In the genomic region with DNA sequence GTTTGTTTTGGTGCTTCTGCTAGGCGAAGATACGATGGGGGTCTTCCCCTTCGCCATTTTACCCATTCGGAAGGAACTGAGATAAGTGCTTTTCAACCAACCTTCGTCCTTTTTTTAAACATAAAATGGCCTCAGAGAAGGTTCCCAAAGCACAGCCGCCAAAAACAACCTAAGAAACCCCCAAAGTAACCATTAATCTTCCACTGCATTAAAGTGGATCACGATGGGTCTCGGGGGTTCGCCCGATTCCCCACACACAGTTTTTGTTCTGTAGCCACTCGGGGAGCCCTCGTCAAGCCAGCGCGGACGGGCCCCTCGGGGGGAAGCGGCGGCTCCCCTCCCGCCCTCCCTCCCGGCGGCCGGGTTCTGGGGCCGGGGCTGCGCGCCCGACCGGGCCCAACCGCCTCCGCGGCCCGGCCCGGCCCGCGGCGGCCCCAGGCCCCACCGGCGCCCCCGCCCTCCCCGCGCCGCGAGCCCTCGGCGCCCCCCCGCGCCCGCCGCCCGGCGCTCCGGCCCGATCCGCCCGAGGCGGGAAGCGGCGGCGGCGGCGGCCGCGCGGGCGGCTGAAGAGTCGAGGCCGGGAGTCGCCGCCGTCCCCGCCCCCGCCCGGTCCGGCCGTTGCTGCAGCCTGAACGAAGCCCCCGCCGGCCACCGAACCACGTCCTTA, we compare ENCODE assay signal across 8 cellular contexts. TPM values are rescaled to one million over a fixed set of nuclear protein-coding genes. Genes with fewer than 3 reads are reported as not detected.
A peak's percentile ranks its signal among the peaks of the same experiment; 100 is the strongest.
DNase-seq lines count a peak whose midpoint lies in the region; ATAC-seq and TF ChIP-seq lines count a peak whose summit lies in the region.

No MANE protein-coding gene starts in this region.

- peaks cover 9% of the 10 kb centered on the region for H3K4me1 Mint-ChIP-seq in Caco-2 (ENCODE audit: low read depth, unreplicated experiment)
- H3K4me1 Mint-ChIP-seq in T-helper 2 cell treated with Interferon-gamma antibody and Interleukin-4, amounts not matched to agents 5 μg/mL and 100 μg/mL, for 36 hours (ENCODE audit: low read depth) = peaks cover 34% of the 10 kb centered on the region

- no peak for TF ChIP-seq CTCF in Caco-2 (IDR thresholded peaks at IDR 0.05; ENCODE audit: insufficient read depth in 1 of 2, low read depth in 1 of 2, low read length in 1 of 2, severe bottlenecking in 1 of 2, unreplicated experiment in 1 of 2)
- TF ChIP-seq CTCF in astrocyte of the spinal cord (IDR thresholded peaks at IDR 0.05; ENCODE audit: low read depth, low read length) = no peak

- intact Hi-C loops in Caco-2 (cut with micrococcal nuclease; ENCODE audit: unreplicated experiment) = loop anchor here (1.0 to 5.0 kb wide), 4 partner anchors 217 to 312 kb away; a partner anchor contains a TSS

- BruUV-seq in Caco-2 (replicated peaks; lab: Mats Ljungman, UMichigan) = no TSS peak

- H3K9me3 Mint-ChIP-seq in Caco-2 (ENCODE audit: unreplicated experiment) = no peaks in the 10 kb centered on the region
- H3K9me3 Mint-ChIP-seq in T-helper 2 cell treated with Interferon-gamma antibody and Interleukin-4, amounts not matched to agents 5 μg/mL and 100 μg/mL, for 36 hours = peaks cover 3% of the 10 kb centered on the region

- peak in 1 of 2 experiments; percentile 45 for DNase-seq in Caco-2
- DNase-seq in T-helper 2 cell treated with Interferon-gamma antibody and Interleukin-4, amounts not matched to agents 5 μg/mL and 100 μg/mL, for 36 hours (ENCODE audit: low spot score) = peak; percentile 44
- no peak for DNase-seq in astrocyte of the spinal cord (ENCODE audit: low read depth, low spot score)
- DNase-seq in SW 1271 (lab: John Stamatoyannopoulos, UW) = no peak

- H3K27ac ChIP-seq in iPS-18a (ENCODE audit: low read length) (peak overlapping the region; percentile 96), skin epidermis (peak overlapping the region; percentile 94 to 100 (median 98))

- POLR2A ChIA-PET in Caco-2 (lab: Charles Lee) = interaction anchor here (0.6 to 1.6 kb wide), 5 partner anchors 50 to 314 kb away, joined by 5 to 15 read pairs (median 5); a partner anchor contains a TSS

- H3K36me3 ChIP-seq in Caco-2 (ENCODE audit: control insufficient read depth, insufficient read depth, low read length) (no peaks in the 10 kb centered on the region; the same call in 1 of the 2 replicates), iPS-18a (ENCODE audit: control insufficient read depth, low read depth, low read length) (peaks cover 15% of the 10 kb centered on the region)

- peak overlapping the region; percentile 96 for H3K9ac ChIP-seq in iPS-18a (ENCODE audit: low read length)

- peak overlapping the region; percentile 77 for H3K4me3 ChIP-seq in Caco-2 (ENCODE audit: low read depth, low read length)
- H3K4me3 ChIP-seq in astrocyte of the spinal cord (ENCODE audit: low read depth, low read length) = peak overlapping the region; percentile 98
- H3K4me3 ChIP-seq in iPS-18a (ENCODE audit: low read length) = peak overlapping the region; percentile 95
- peak overlapping the region; percentile 49 to 84 (median 75) for H3K4me3 ChIP-seq in skin epidermis

- H3K4me1 ChIP-seq in Caco-2 = peaks cover 23% of the 10 kb centered on the region
- peaks cover 25% of the 10 kb centered on the region for H3K4me1 ChIP-seq in iPS-18a (ENCODE audit: control insufficient read depth, low read depth, low read length)

- peaks cover 3% of the 10 kb centered on the region for H3K27me3 Mint-ChIP-seq in Caco-2 (ENCODE audit: insufficient read depth, unreplicated experiment)
- H3K27me3 Mint-ChIP-seq in T-helper 2 cell treated with Interferon-gamma antibody and Interleukin-4, amounts not matched to agents 5 μg/mL and 100 μg/mL, for 36 hours (ENCODE audit: low read depth) = peaks cover 4% of the 10 kb centered on the region

- in situ Hi-C loops in astrocyte of the spinal cord (cut with HindIII; ENCODE audit: low sequenced_read_pairs) = no loop called here

- H3K36me3 Mint-ChIP-seq in Caco-2 (ENCODE audit: insufficient read depth, unreplicated experiment) = peaks cover 43% of the 10 kb centered on the region
- peaks cover 25% of the 10 kb centered on the region for H3K36me3 Mint-ChIP-seq in T-helper 2 cell treated with Interferon-gamma antibody and Interleukin-4, amounts not matched to agents 5 μg/mL and 100 μg/mL, for 36 hours (ENCODE audit: low read depth)

- peak overlapping the region; percentile 98 for H3K27ac Mint-ChIP-seq in Caco-2 (ENCODE audit: unreplicated experiment)
- peak overlapping the region; percentile 100 for H3K27ac Mint-ChIP-seq in T-helper 2 cell treated with Interferon-gamma antibody and Interleukin-4, amounts not matched to agents 5 μg/mL and 100 μg/mL, for 36 hours

- CTCF ChIA-PET in Caco-2 (lab: Charles Lee) = no interaction called here

- H3K4me3 Mint-ChIP-seq in Caco-2 (ENCODE audit: unreplicated experiment) = peak overlapping the region; percentile 97
- H3K4me3 Mint-ChIP-seq in T-helper 2 cell treated with Interferon-gamma antibody and Interleukin-4, amounts not matched to agents 5 μg/mL and 100 μg/mL, for 36 hours = peak overlapping the region; percentile 100

- ATAC-seq in HG03439 (IDR thresholded peaks at IDR 0.05; ENCODE audit: unreplicated experiment) = peak; percentile 2
- ATAC-seq in GM18519 (IDR thresholded peaks at IDR 0.05; ENCODE audit: low FRiP score, unreplicated experiment) = no peak

- H3K27me3 ChIP-seq in Caco-2 (replicated peaks; ENCODE audit: control insufficient read depth, insufficient read depth, low read length) = no peaks in the 10 kb centered on the region
- H3K27me3 ChIP-seq in iPS-18a (ENCODE audit: control insufficient read depth, insufficient read depth, low read length) = no peaks in the 10 kb centered on the region

- H3K9me3 ChIP-seq in Caco-2 (no peaks in the 10 kb centered on the region), iPS-18a (ENCODE audit: control insufficient read depth, low read depth, low read length) (no peaks in the 10 kb centered on the region)

RNA-seq across cellular contexts. Expression of a gene that starts 0.8 kb away (rescaled TPM):
- total RNA-seq in Caco-2 (2022) = 35.1 and 42.7 TPM in 2 replicates
